22 cellular contexts compared by ENCODE assay signal in the genomic region with DNA sequence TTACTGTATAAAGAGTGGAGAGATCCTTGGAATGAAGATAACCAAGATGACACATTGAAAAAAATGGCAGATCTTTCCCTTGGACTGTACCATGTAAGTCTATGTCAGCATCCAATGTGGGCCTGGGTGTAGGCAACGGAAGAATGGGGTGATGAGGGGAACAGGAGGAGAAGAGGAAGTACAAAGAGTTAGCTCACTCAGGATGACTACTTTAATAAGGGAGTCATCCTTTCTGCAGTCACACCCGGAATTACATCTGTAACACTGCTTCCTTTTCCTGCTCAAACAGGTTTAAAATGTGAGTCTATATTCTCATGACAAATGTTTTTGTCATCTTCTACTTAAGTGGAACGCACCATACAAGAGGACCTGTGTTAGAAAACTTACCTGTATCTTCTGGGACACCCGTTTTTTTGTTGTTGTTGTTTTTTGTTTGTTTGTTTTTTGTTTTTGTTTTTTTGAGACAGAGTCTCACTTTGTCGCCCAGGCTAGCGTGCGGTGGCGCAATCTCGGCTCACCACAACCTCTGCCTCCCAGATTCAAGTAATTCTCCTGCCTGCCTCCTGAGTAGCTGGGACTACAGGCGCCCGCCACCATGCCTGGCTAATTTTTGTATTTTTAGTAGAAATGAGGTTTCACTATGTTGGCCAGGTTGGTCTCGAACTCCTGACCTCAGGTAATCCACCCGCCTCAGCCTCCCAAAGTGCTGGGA. TPM values are rescaled to one million over a fixed set of nuclear protein-coding genes. Genes with fewer than 3 reads are reported as not detected.
A peak's percentile ranks its signal among the peaks of the same experiment; 100 is the strongest.
DNase-seq lines count a peak whose midpoint lies in the region; ATAC-seq and TF ChIP-seq lines count a peak whose summit lies in the region.
"Had no signal": no experiment of that assay in that cellular context is flagged by ENCODE, and none has a peak within 500 bp of the region (broad histone marks: within the 10 kb centered on the region; RNA-seq: fewer than 3 reads in every experiment).

No MANE protein-coding gene starts in this region.

- H3K9me3 Mint-ChIP-seq in Calu3 (ENCODE audit: low read depth, unreplicated experiment) (no peaks in the 10 kb centered on the region), nephron progenitor cell (no peaks in the 10 kb centered on the region)
- H3K9me3 Mint-ChIP-seq: activated CD4-positive, alpha-beta memory T cell treated with anti-CD3 and anti-CD28 coated beads for 36 hours; activated naive CD4-positive, alpha-beta T cell treated with anti-CD3 and anti-CD28 coated beads, Interleukin-2, amount 50 U/mL, for 72 hours; activated T-cell treated with anti-CD3 and anti-CD28 coated beads, Interleukin-2, amount 50 U/mL, for 4 hours; stimulated activated memory B cell treated with anti-CD40 and anti-IgM and Interleukin-4, amounts not matched to agents 10 μg/mL and 1 μg/mL and 100 μg/mL, for 72 hours had no signal

- H3K27ac ChIP-seq in RWPE1 (peak overlapping the region; percentile 64), epithelial cell of prostate (peak overlapping the region; percentile 98), spleen (peak overlapping the region in 7 of 8 donors; percentile 44 to 81 (median 75))
- H3K27ac ChIP-seq: PC-9, thyroid gland, VCaP had no signal

- BruUV-seq in Calu3 (replicated peaks; lab: Mats Ljungman, UMichigan): no TSS peak

- no peak for TF ChIP-seq POLR2A in spleen (IDR thresholded peaks at IDR 0.05)

- no peaks in the 10 kb centered on the region for H3K9me3 ChIP-seq in spleen
- H3K9me3 ChIP-seq: MG63, thyroid gland had no signal

- no peaks in the 10 kb centered on the region for H3K36me3 Mint-ChIP-seq in Calu3 (ENCODE audit: insufficient read depth, unreplicated experiment)
- no peaks in the 10 kb centered on the region for H3K36me3 Mint-ChIP-seq in nephron progenitor cell (ENCODE audit: low read depth)
- H3K36me3 Mint-ChIP-seq: stimulated activated memory B cell treated with anti-CD40 and anti-IgM and Interleukin-4, amounts not matched to agents 10 μg/mL and 1 μg/mL and 100 μg/mL, for 72 hours had no signal

- no peaks in the 10 kb centered on the region for H3K27me3 ChIP-seq in spleen (replicated peaks in 1 of 7)
- H3K27me3 ChIP-seq: MG63, thyroid gland had no signal

- CTCF ChIA-PET in RWPE1 (lab: Yijun Ruan, JAX): interaction anchor here (0.7 kb wide), 1 partner anchor 21 kb away, joined by 3 read pairs; no protein-coding TSS in a partner anchor
- CTCF ChIA-PET in Calu3 (lab: Charles Lee): interaction anchor here (0.6 kb wide), 1 partner anchor 854 kb away, joined by 3 read pairs; no protein-coding TSS in a partner anchor

- intact Hi-C loops in spleen (cut with DNase I; ENCODE audit: low total_unique reads) (no loop called here), Calu3 (cut with micrococcal nuclease; ENCODE audit: unreplicated experiment) (no loop called here)

- 64 to 79% (median 74%) methylated on average over 13 of the region's 13 CpGs for WGBS in spleen, 5 donors

- H3K27me3 Mint-ChIP-seq in Calu3 (ENCODE audit: unreplicated experiment) (no peaks in the 10 kb centered on the region), nephron progenitor cell (ENCODE audit: low read depth, poor library complexity) (peaks cover 6% of the 10 kb centered on the region)
- H3K27me3 Mint-ChIP-seq: activated CD4-positive, alpha-beta memory T cell treated with anti-CD3 and anti-CD28 coated beads for 36 hours; stimulated activated memory B cell treated with anti-CD40 and anti-IgM and Interleukin-4, amounts not matched to agents 10 μg/mL and 1 μg/mL and 100 μg/mL, for 72 hours had no signal

- no peaks in the 10 kb centered on the region for H3K4me1 Mint-ChIP-seq in Calu3 (ENCODE audit: low read depth, unreplicated experiment)
- H3K4me1 Mint-ChIP-seq in nephron progenitor cell: no peaks in the 10 kb centered on the region
- H3K4me1 Mint-ChIP-seq: stimulated activated memory B cell treated with anti-CD40 and anti-IgM and Interleukin-4, amounts not matched to agents 10 μg/mL and 1 μg/mL and 100 μg/mL, for 72 hours had no signal

- DNase-seq in Kasumi-1 (lab: John Stamatoyannopoulos, UW): peak; percentile 88 to 90
- DNase-seq in RWPE1 (ENCODE audit: low spot score): peak; percentile 48
- DNase-seq in epithelial cell of prostate (ENCODE audit: low read depth, low spot score): peak; percentile 80
- DNase-seq in spleen: peak; percentile 80
- DNase-seq in Calu3: no peak
- no peak for DNase-seq in nephron progenitor cell
- DNase-seq: activated CD4-positive, alpha-beta memory T cell treated with anti-CD3 and anti-CD28 coated beads for 36 hours; activated T-cell treated with anti-CD3 and anti-CD28 coated beads, Interleukin-2, amount 50 U/mL, for 4 hours; cortex of kidney; DMS153; HCEC 1CT; MG63; NCI-H187 treated with DMSO at 0.1 percent for 48 hours; NCI-H510A treated with DMSO at 0.1 percent for 48 hours; posterior cingulate gyrus; thyroid gland had no signal

- H3K4me3 Mint-ChIP-seq in Calu3 (ENCODE audit: low read depth, unreplicated experiment) (no peak overlapping the region), nephron progenitor cell (no peak overlapping the region)
- H3K4me3 Mint-ChIP-seq: activated CD4-positive, alpha-beta memory T cell treated with anti-CD3 and anti-CD28 coated beads for 36 hours; activated T-cell treated with anti-CD3 and anti-CD28 coated beads, Interleukin-2, amount 50 U/mL, for 4 hours; stimulated activated memory B cell treated with anti-CD40 and anti-IgM and Interleukin-4, amounts not matched to agents 10 μg/mL and 1 μg/mL and 100 μg/mL, for 72 hours had no signal

- H3K4me1 ChIP-seq in spleen: peaks cover 0 to 33% (median 9%) of the 10 kb centered on the region in 6 donors
- H3K4me1 ChIP-seq: thyroid gland had no signal

- POLR2A ChIA-PET in RWPE1 (lab: Yijun Ruan, JAX; ENCODE audit: low non-redundant PET): no interaction called here

- ATAC-seq in HG02571 (IDR thresholded peaks at IDR 0.05; ENCODE audit: unreplicated experiment): no peak
- no peak for ATAC-seq in GM19023 (IDR thresholded peaks at IDR 0.05; ENCODE audit: unreplicated experiment)
- ATAC-seq: activated naive CD4-positive, alpha-beta T cell treated with anti-CD3 and anti-CD28 coated beads, Interleukin-2, amount 50 U/mL, for 72 hours; activated T-cell treated with anti-CD3 and anti-CD28 coated beads, Interleukin-2, amount 50 U/mL, for 4 hours; stimulated activated memory B cell treated with anti-CD40 and anti-IgM and Interleukin-4, amounts not matched to agents 10 μg/mL and 1 μg/mL and 100 μg/mL, for 72 hours had no signal

- no peak overlapping the region for H3K4me3 ChIP-seq in spleen
- H3K4me3 ChIP-seq: MG63, PC-9, thyroid gland had no signal

- H3K36me3 ChIP-seq in spleen: peaks cover 0 to 26% (median 2%) of the 10 kb centered on the region in 6 donors
- H3K36me3 ChIP-seq: MG63, thyroid gland had no signal

- H3K27ac Mint-ChIP-seq in Calu3 (ENCODE audit: unreplicated experiment): no peak overlapping the region
- no peak overlapping the region for H3K27ac Mint-ChIP-seq in nephron progenitor cell
- H3K27ac Mint-ChIP-seq: activated CD4-positive, alpha-beta memory T cell treated with anti-CD3 and anti-CD28 coated beads for 36 hours; stimulated activated memory B cell treated with anti-CD40 and anti-IgM and Interleukin-4, amounts not matched to agents 10 μg/mL and 1 μg/mL and 100 μg/mL, for 72 hours had no signal

- no peak for TF ChIP-seq CTCF in RWPE1 (conservative IDR thresholded peaks at IDR 0.05; ENCODE audit: low read depth)
- TF ChIP-seq CTCF in spleen (IDR thresholded peaks at IDR 0.05 in 8 of 11, conservative IDR thresholded peaks at IDR 0.05 in 3 of 11): no peak
- TF ChIP-seq CTCF in Calu3 (IDR thresholded peaks at IDR 0.05; ENCODE audit: unreplicated experiment): no peak
- no peak for TF ChIP-seq CTCF in nephron progenitor cell (IDR thresholded peaks at IDR 0.05)

RNA-seq across cellular contexts. Expression of gene HPSE, which starts 18.0 kb away (rescaled TPM):
- 10 to 100 TPM; 11.4 to 24.6 (median 13.6) TPM for total RNA-seq in spleen
- polyA plus RNA-seq in spleen: 1 to 10 TPM; 1.3 to 2.1 (median 1.6) TPM
- 5.1 and 5.2 TPM in 2 replicates for total RNA-seq in Calu3 (2022)

RNA-seq across cellular contexts. Expression of gene COQ2, which starts 32.0 kb away (rescaled TPM):
- 10 to 100 TPM; 16.2 to 26.9 (median 24.1) TPM for total RNA-seq in spleen
- polyA plus RNA-seq in spleen: 1 to 10 TPM; 5.4 to 9.1 (median 8.2) TPM
- 15.5 and 16.3 TPM in 2 replicates for total RNA-seq in Calu3 (2022)

Comparison
In these comparisons a context has a peak if more than half of its experiments do, and no peak if none do; other contexts are left out.
1. DNase-seq: peak in Kasumi-1 (2 of 2), RWPE1 (single experiment), epithelial cell of prostate (single experiment) and spleen (single experiment); none in Calu3 (single experiment) and nephron progenitor cell (single experiment).
2. Peak in every context shown above with its lines, with median percentiles within 50 percentile points of each other: H3K27ac ChIP-seq.